Comparison of ENCODE assay signal across 8 cellular contexts in genomic region chr9:16705121-16705604, GRCh38.
DNase-seq lines count a peak whose midpoint lies in the region; ATAC-seq and TF ChIP-seq lines count a peak whose summit lies in the region.

No MANE protein-coding gene starts in this region.

- peak overlapping the region; percentile 75 to 87 (median 76) for H3K4me3 Mint-ChIP-seq in brain
- no peak overlapping the region for H3K4me3 Mint-ChIP-seq in stimulated activated memory B cell treated with anti-CD40 and anti-IgM and Interleukin-4, amounts not matched to agents 10 μg/mL and 1 μg/mL and 100 μg/mL, for 72 hours

- no peaks in the 10 kb centered on the region for H3K36me3 Mint-ChIP-seq in brain
- no peaks in the 10 kb centered on the region for H3K36me3 Mint-ChIP-seq in stimulated activated memory B cell treated with anti-CD40 and anti-IgM and Interleukin-4, amounts not matched to agents 10 μg/mL and 1 μg/mL and 100 μg/mL, for 72 hours

- H3K27ac Mint-ChIP-seq in brain = peak overlapping the region; percentile 54 to 94 (median 86)
- H3K27ac Mint-ChIP-seq in stimulated activated memory B cell treated with anti-CD40 and anti-IgM and Interleukin-4, amounts not matched to agents 10 μg/mL and 1 μg/mL and 100 μg/mL, for 72 hours = no peak overlapping the region

- peak; percentile 27 for ATAC-seq in stimulated activated memory B cell treated with anti-CD40 and anti-IgM and Interleukin-4, amounts not matched to agents 10 μg/mL and 1 μg/mL and 100 μg/mL, for 72 hours
- no peak for ATAC-seq in GM19397 (IDR thresholded peaks at IDR 0.05; ENCODE audit: unreplicated experiment)
- no peak for ATAC-seq in HG02885 (IDR thresholded peaks at IDR 0.05; ENCODE audit: poor library complexity, unreplicated experiment)
- no peak for ATAC-seq in GM21447 (IDR thresholded peaks at IDR 0.05; ENCODE audit: unreplicated experiment)

- peaks cover 34% of the 10 kb centered on the region; the same call in 1 of the 2 replicates for H3K4me1 ChIP-seq in iPS-20b (ENCODE audit: insufficient read depth, low read length)

- no peaks in the 10 kb centered on the region for H3K27me3 ChIP-seq in iPS-20b (ENCODE audit: insufficient read depth, low read length)

- no peaks in the 10 kb centered on the region for H3K9me3 Mint-ChIP-seq in brain
- peaks cover 4% of the 10 kb centered on the region for H3K9me3 Mint-ChIP-seq in stimulated activated memory B cell treated with anti-CD40 and anti-IgM and Interleukin-4, amounts not matched to agents 10 μg/mL and 1 μg/mL and 100 μg/mL, for 72 hours

- H3K4me3 ChIP-seq in iPS-20b (ENCODE audit: low read length) = peak overlapping the region; percentile 47

- peak; percentile 97 for DNase-seq in HS-5 (ENCODE audit: low read depth)
- no peak for DNase-seq in Kasumi-1 (lab: John Stamatoyannopoulos, UW)

- peak overlapping the region; percentile 52; the same call in 1 of the 2 replicates for H3K9ac ChIP-seq in iPS-20b (ENCODE audit: low read depth, low read length)

- peak overlapping the region; percentile 6 for H3K27ac ChIP-seq in iPS-20b (ENCODE audit: low read length)

- H3K9me3 ChIP-seq in iPS-20b (ENCODE audit: insufficient read depth, low read depth, low read length) = no peaks in the 10 kb centered on the region

- H3K27me3 Mint-ChIP-seq in brain = peaks cover 34% of the 10 kb centered on the region
- H3K27me3 Mint-ChIP-seq in stimulated activated memory B cell treated with anti-CD40 and anti-IgM and Interleukin-4, amounts not matched to agents 10 μg/mL and 1 μg/mL and 100 μg/mL, for 72 hours = no peaks in the 10 kb centered on the region

- TF ChIP-seq CTCF in brain (conservative IDR thresholded peaks at IDR 0.05) = no peak

- peaks cover 50% of the 10 kb centered on the region for H3K4me1 Mint-ChIP-seq in brain
- no peaks in the 10 kb centered on the region for H3K4me1 Mint-ChIP-seq in stimulated activated memory B cell treated with anti-CD40 and anti-IgM and Interleukin-4, amounts not matched to agents 10 μg/mL and 1 μg/mL and 100 μg/mL, for 72 hours

- no peaks in the 10 kb centered on the region for H3K36me3 ChIP-seq in iPS-20b (ENCODE audit: insufficient read depth, low read depth, low read length)
